2 cellular contexts compared by ENCODE assay signal in genomic region chr11:110711448-110711775, GRCh38.
TF ChIP-seq lines count a peak whose summit lies in the region.

No MANE protein-coding gene starts in this region.

TF ChIP-seq in IMR-90, 13 proteins besides CTCF, POLR2A, EP300 and RAD21 (continued from another document):
- TF ChIP-seq USF2 (IDR thresholded peaks at IDR 0.05; ENCODE audit: low read depth, low read length) = no peak
- TF ChIP-seq MXI1 (IDR thresholded peaks at IDR 0.05; ENCODE audit: borderline replicate concordance, low read depth, low read length) = no peak

TF ChIP-seq in neural cell, 6 proteins besides CTCF, POLR2A, EP300 and RAD21 (continued from another document):
- TF ChIP-seq REST (IDR thresholded peaks at IDR 0.05; ENCODE audit: borderline replicate concordance) (no peak), TAF1 (IDR thresholded peaks at IDR 0.05; ENCODE audit: low read depth) (no peak), MXI1 (conservative IDR thresholded peaks at IDR 0.05; ENCODE audit: poor library complexity, severe bottlenecking) (no peak), EZH2 (IDR thresholded peaks at IDR 0.05; ENCODE audit: borderline replicate concordance, insufficient read depth, low read length, poor library complexity, severe bottlenecking) (no peak), SMC3 (conservative IDR thresholded peaks at IDR 0.05; ENCODE audit: poor library complexity) (no peak)
